21 cellular contexts compared by ENCODE assay signal in the genomic region with DNA sequence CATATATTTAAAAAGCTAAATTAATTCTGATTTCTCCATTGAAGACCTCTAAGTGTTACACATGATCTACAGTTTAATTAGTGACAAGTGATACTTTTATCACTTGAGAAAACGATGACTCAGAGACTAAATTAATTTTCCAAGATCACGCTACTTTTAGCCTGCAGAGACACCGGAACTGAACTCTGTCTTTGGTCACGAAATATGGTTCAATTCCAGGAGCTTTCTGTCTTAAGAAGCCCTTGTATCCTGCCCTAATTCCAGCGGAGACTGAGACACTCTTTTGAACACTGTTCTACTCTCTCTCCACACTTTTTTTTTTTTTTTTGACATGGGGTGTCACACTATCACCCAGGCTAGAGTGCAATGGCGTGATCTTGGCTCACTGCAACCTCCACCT.
DNase-seq lines count a peak whose midpoint lies in the region; ATAC-seq and TF ChIP-seq lines count a peak whose summit lies in the region.
"Had no signal": no experiment of that assay in that cellular context is flagged by ENCODE, and none has a peak within 500 bp of the region (broad histone marks: within the 10 kb centered on the region; RNA-seq: fewer than 3 reads in every experiment).

No MANE protein-coding gene starts in this region.

- peak overlapping the region; percentile 91 for H3K27ac Mint-ChIP-seq in activated T-cell treated with anti-CD3 and anti-CD28 coated beads, Interleukin-2, amount 50 U/mL, for 72 hours
- peak overlapping the region; percentile 85 for H3K27ac Mint-ChIP-seq in activated naive CD8-positive, alpha-beta T cell treated with anti-CD3 and anti-CD28 coated beads, Interleukin-2, amount 50 U/mL, for 24 hours

- ATAC-seq in activated T-cell treated with anti-CD3 and anti-CD28 coated beads, Interleukin-2, amount 50 U/mL, for 72 hours (replicated peaks in 1 of 2): no peak
- no peak for ATAC-seq in activated naive CD8-positive, alpha-beta T cell treated with anti-CD3 and anti-CD28 coated beads, Interleukin-2, amount 50 U/mL, for 24 hours

- peaks cover 7 to 31% of the 10 kb centered on the region in 2 donors for H3K36me3 Mint-ChIP-seq in activated T-cell treated with anti-CD3 and anti-CD28 coated beads, Interleukin-2, amount 50 U/mL, for 72 hours (ENCODE audit: insufficient read depth in 2 of 2)
- H3K36me3 Mint-ChIP-seq in activated naive CD8-positive, alpha-beta T cell treated with anti-CD3 and anti-CD28 coated beads, Interleukin-2, amount 50 U/mL, for 24 hours (ENCODE audit: low read depth): peaks cover 30% of the 10 kb centered on the region

- peaks cover 14% of the 10 kb centered on the region for H3K79me1 ChIP-seq in mesenchymal stem cell (replicated peaks; ENCODE audit: low read length, poor library complexity, severe bottlenecking)

- TF ChIP-seq POLR2A in spleen (IDR thresholded peaks at IDR 0.05) (no peak), Peyer's patch (IDR thresholded peaks at IDR 0.05) (no peak)

- H3K9ac ChIP-seq in mesenchymal stem cell (ENCODE audit: low read length): no peak overlapping the region
- H3K9ac ChIP-seq: GM23248 had no signal

- H3K27me3 Mint-ChIP-seq in activated T-cell treated with anti-CD3 and anti-CD28 coated beads, Interleukin-2, amount 50 U/mL, for 72 hours (ENCODE audit: low read depth): no peaks in the 10 kb centered on the region
- H3K27me3 Mint-ChIP-seq in activated naive CD8-positive, alpha-beta T cell treated with anti-CD3 and anti-CD28 coated beads, Interleukin-2, amount 50 U/mL, for 24 hours: no peaks in the 10 kb centered on the region

- H2AK5ac ChIP-seq in mesenchymal stem cell (ENCODE audit: low read length, severe bottlenecking): no peak overlapping the region

- H3K14ac ChIP-seq in mesenchymal stem cell (ENCODE audit: low read length in 2 of 2): no peak overlapping the region

- H3K27ac ChIP-seq in KOPT-K1 (ENCODE audit: low read depth, low read length, poor library complexity, severe bottlenecking): peak overlapping the region; percentile 69
- H3K27ac ChIP-seq in spleen: peak overlapping the region in 6 of 8 donors; percentile 48 to 81 (median 70)
- H3K27ac ChIP-seq in mesenchymal stem cell (ENCODE audit: low read length, poor library complexity, severe bottlenecking): no peak overlapping the region
- H3K27ac ChIP-seq in Peyer's patch: peak overlapping the region in 1 of 4 donors; percentile 58
- H3K27ac ChIP-seq: breast epithelium, C4-2B, GM23248, hepatocyte, suprapubic skin had no signal

- H3K27me3 ChIP-seq in spleen (replicated peaks in 1 of 7) (no peaks in the 10 kb centered on the region), mesenchymal stem cell (ENCODE audit: control insufficient read depth in 1 of 2, insufficient read depth in 1 of 2, low read length in 2 of 2) (no peaks in the 10 kb centered on the region), Peyer's patch (no peaks in the 10 kb centered on the region)
- H3K27me3 ChIP-seq: breast epithelium, hepatocyte, suprapubic skin had no signal

- H2BK12ac ChIP-seq in mesenchymal stem cell (ENCODE audit: low read length in 2 of 2): no peak overlapping the region

- no peak overlapping the region for H2BK5ac ChIP-seq in mesenchymal stem cell (ENCODE audit: low read depth, low read length, poor library complexity, severe bottlenecking)

- H2BK120ac ChIP-seq in mesenchymal stem cell (ENCODE audit: low read depth, low read length): no peak overlapping the region

- no peak overlapping the region for H4K91ac ChIP-seq in mesenchymal stem cell (ENCODE audit: low read length)

- no peak overlapping the region for H4K8ac ChIP-seq in mesenchymal stem cell (ENCODE audit: low read length)

- H3K4me1 ChIP-seq in spleen (peaks cover 29 to 99% (median 69%) of the 10 kb centered on the region in 6 donors), mesenchymal stem cell (ENCODE audit: control insufficient read depth, insufficient read depth, low read depth, low read length) (peaks cover 12% of the 10 kb centered on the region), Peyer's patch (peaks cover 3 to 38% (median 8%) of the 10 kb centered on the region in 4 donors)
- H3K4me1 ChIP-seq: breast epithelium had no signal

- 91 to 95% (median 93%) methylated on average over 6 of the region's 6 CpGs for WGBS in spleen, 5 donors
- WGBS in mesenchymal stem cell: 95% methylated on average over 5 of the region's 6 CpGs

- H3K36me3 ChIP-seq in KOPT-K1 (ENCODE audit: insufficient read depth, low read length) (peaks cover 26% of the 10 kb centered on the region), spleen (peaks cover 0 to 96% (median 50%) of the 10 kb centered on the region in 6 donors), mesenchymal stem cell (ENCODE audit: control insufficient read depth in 1 of 2, insufficient read depth in 2 of 2, low read depth in 1 of 2, low read length in 2 of 2) (peaks cover 17 to 62% of the 10 kb centered on the region in 2 experiments), Peyer's patch (peaks cover 0 to 32% (median 0%) of the 10 kb centered on the region in 3 donors)
- H3K36me3 ChIP-seq: breast epithelium had no signal

- H3K4ac ChIP-seq in mesenchymal stem cell (ENCODE audit: low read depth in 1 of 2, low read length in 2 of 2): no peak overlapping the region

- intact Hi-C loops in spleen (cut with DNase I; ENCODE audit: low total_unique reads): loop anchor here (10.0 kb wide), 2 partner anchors 64 to 124 kb away; a partner anchor contains a TSS

- H3K4me1 Mint-ChIP-seq in activated T-cell treated with anti-CD3 and anti-CD28 coated beads, Interleukin-2, amount 50 U/mL, for 72 hours (ENCODE audit: low read depth): peaks cover 77% of the 10 kb centered on the region
- H3K4me1 Mint-ChIP-seq in activated naive CD8-positive, alpha-beta T cell treated with anti-CD3 and anti-CD28 coated beads, Interleukin-2, amount 50 U/mL, for 24 hours: peaks cover 66% of the 10 kb centered on the region

- H3K4me3 Mint-ChIP-seq in activated T-cell treated with anti-CD3 and anti-CD28 coated beads, Interleukin-2, amount 50 U/mL, for 72 hours: peak overlapping the region; percentile 68 to 74
- H3K4me3 Mint-ChIP-seq in activated naive CD8-positive, alpha-beta T cell treated with anti-CD3 and anti-CD28 coated beads, Interleukin-2, amount 50 U/mL, for 24 hours: no peak overlapping the region

- DNase-seq in activated T-cell treated with anti-CD3 and anti-CD28 coated beads, Interleukin-2, amount 50 U/mL, for 72 hours: no peak
- no peak for DNase-seq in activated T-cell treated with anti-CD3 and anti-CD28 coated beads, Interleukin-2, amount 50 U/mL, for 1 hour
- DNase-seq in activated naive CD8-positive, alpha-beta T cell treated with anti-CD3 and anti-CD28 coated beads, Interleukin-2, amount 50 U/mL, for 24 hours: no peak
- DNase-seq in spleen (no peak), GM19238 (ENCODE audit: insufficient read length, low spot score) (no peak), mesenchymal stem cell (no peak), Peyer's patch (no peak)
- DNase-seq: activated CD4-positive, alpha-beta T cell treated with anti-CD3 and anti-CD28 coated beads, Interleukin-2, amount 50 U/mL, for 48 hours; activated T-cell treated with anti-CD3 and anti-CD28 coated beads, Interleukin-2, amount 50 U/mL, for 48 hours; DMS153; GF-D8; GM23248; NCI-H510A treated with DMSO at 0.1 percent for 48 hours; nucleus accumbens; stimulated activated CD4-positive, alpha-beta T cell treated with anti-CD3 and anti-CD28 coated beads, Interleukin-12 subunit alpha, Interleukin-12 subunit beta, amount 100 ng/mL, for 4 hours; stimulated activated CD8-positive, alpha-beta memory T cell treated with anti-CD3 and anti-CD28 coated beads, Interleukin-4, amount 100 ng/mL, for 48 hours had no signal

- H3K23ac ChIP-seq in mesenchymal stem cell (ENCODE audit: low read length in 2 of 2): no peak overlapping the region

- H3K9me3 ChIP-seq in KOPT-K1 (ENCODE audit: insufficient read depth, low read length, poor library complexity, severe bottlenecking) (no peaks in the 10 kb centered on the region), spleen (no peaks in the 10 kb centered on the region), mesenchymal stem cell (ENCODE audit: control insufficient read depth, low read length) (no peaks in the 10 kb centered on the region), Peyer's patch (no peaks in the 10 kb centered on the region)
- H3K9me3 ChIP-seq: breast epithelium, suprapubic skin had no signal

- no peak for TF ChIP-seq CTCF in spleen (IDR thresholded peaks at IDR 0.05 in 8 of 11, conservative IDR thresholded peaks at IDR 0.05 in 3 of 11)
- TF ChIP-seq CTCF in Peyer's patch (IDR thresholded peaks at IDR 0.05): no peak

- H2BK15ac ChIP-seq in mesenchymal stem cell (ENCODE audit: low read depth, poor library complexity, severe bottlenecking): no peak overlapping the region

- no peak overlapping the region for H3K18ac ChIP-seq in mesenchymal stem cell (ENCODE audit: low read depth in 1 of 2, low read length in 2 of 2)

- no peaks in the 10 kb centered on the region for H3K9me3 Mint-ChIP-seq in activated T-cell treated with anti-CD3 and anti-CD28 coated beads, Interleukin-2, amount 50 U/mL, for 72 hours
- no peaks in the 10 kb centered on the region for H3K9me3 Mint-ChIP-seq in activated naive CD8-positive, alpha-beta T cell treated with anti-CD3 and anti-CD28 coated beads, Interleukin-2, amount 50 U/mL, for 24 hours

- no peak overlapping the region for H2AFZ ChIP-seq in mesenchymal stem cell (ENCODE audit: low read depth, low read length)
- H2AFZ ChIP-seq: GM23248, hepatocyte had no signal

- H3K4me3 ChIP-seq in spleen (no peak overlapping the region), mesenchymal stem cell (ENCODE audit: insufficient read depth in 1 of 2, low read depth in 1 of 2, low read length in 2 of 2) (no peak overlapping the region), Peyer's patch (no peak overlapping the region)
- H3K4me3 ChIP-seq: breast epithelium, GM23248, hepatocyte, suprapubic skin had no signal

- H3K4me2 ChIP-seq in mesenchymal stem cell (ENCODE audit: low read length, poor library complexity, severe bottlenecking): no peak overlapping the region
- H3K4me2 ChIP-seq: hepatocyte had no signal
